In the genomic region with DNA sequence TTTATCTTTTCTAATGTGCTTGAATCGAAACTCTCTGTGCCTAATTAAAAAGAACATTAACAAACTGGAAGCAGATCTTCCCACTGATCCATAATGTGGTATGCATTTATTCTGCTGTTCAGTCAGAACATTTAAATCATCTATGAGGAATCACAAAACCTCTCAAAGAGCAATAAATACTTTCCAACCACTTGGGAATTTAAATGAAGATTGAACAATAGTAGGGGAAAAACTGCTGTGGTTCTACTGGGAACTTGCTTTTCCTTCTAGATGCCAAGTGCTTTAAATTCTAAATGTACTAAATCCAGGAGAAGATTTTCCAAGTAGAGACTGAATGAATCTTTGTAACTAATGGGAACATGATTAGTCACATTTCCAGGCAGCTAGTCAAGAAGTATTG, we compare ENCODE assay signal across 28 cellular contexts. TPM values are rescaled to one million over a fixed set of nuclear protein-coding genes. Genes with fewer than 3 reads are reported as not detected.
"Had no signal": no experiment of that assay in that cellular context is flagged by ENCODE, and none has a peak within 500 bp of the region (broad histone marks: within the 10 kb centered on the region; RNA-seq: fewer than 3 reads in every experiment).

No MANE protein-coding gene starts in this region.

- H3K27me3 ChIP-seq: cardiac muscle cell, heart left ventricle, ovary, right atrium auricular region, spleen, testis, transverse colon had no signal

- H3K4me3 ChIP-seq: cardiac muscle cell, heart left ventricle, ovary, prostate gland, right atrium auricular region, spleen, testis, transverse colon had no signal

- H3K4me1 ChIP-seq: prostate gland, spleen had no signal

- H3K36me3 ChIP-seq: cardiac muscle cell, heart left ventricle, ovary, prostate gland, right atrium auricular region, spleen, transverse colon had no signal

- FAIRE-seq: kidney had no signal

- H3K27ac ChIP-seq: cardiac muscle cell, heart left ventricle, ovary, prostate gland, spleen, testis, transverse colon had no signal

- ATAC-seq: activated CD8-positive, alpha-beta T cell treated with anti-CD3 and anti-CD28 coated beads for 36 hours; activated T-cell treated with anti-CD3 and anti-CD28 coated beads, Interleukin-2, amount 50 U/mL, for 4 hours; activated T-helper 17 cell treated with anti-CD3 and anti-CD28 coated beads, Interleukin-2, amount 50 U/mL, for 72 hours; effector memory CD8-positive, alpha-beta T cell; heart left ventricle; left colon; naive thymus-derived CD4-positive, alpha-beta T cell; stimulated activated naive CD8-positive, alpha-beta T cell treated with anti-CD3 and anti-CD28 coated beads, Interleukin-15, Interleukin-2, amounts not matched to agents 100 U/mL and 50 U/mL, for 24 hours; T-helper 17 cell; WTC11 had no signal

- DNase-seq: activated CD4-positive, alpha-beta T cell treated with anti-CD3 and anti-CD28 coated beads for 1 hour; activated CD4-positive, alpha-beta T cell treated with anti-CD3 and anti-CD28 coated beads, Interleukin-2, amount 10 ng/mL, durations not matched to agents 7 days and 5 days; activated CD8-positive, alpha-beta T cell treated with anti-CD3 and anti-CD28 coated beads for 36 hours; activated gamma-delta T cell treated with Interleukin-2 at 50 U/mL for 16 hours; activated naive CD4-positive, alpha-beta T cell treated with anti-CD3 and anti-CD28 coated beads, Interleukin-2, amount 50 U/mL, for 16 hours; activated T-cell treated with anti-CD3 and anti-CD28 coated beads, Interleukin-2, amount 50 U/mL, for 4 hours; amniotic stem cell; cortex of kidney; effector memory CD8-positive, alpha-beta T cell; erythroblast; heart left ventricle; immature natural killer cell; kidney; left colon; mammary epithelial cell; naive thymus-derived CD4-positive, alpha-beta T cell; ovary; spleen; stimulated activated CD4-positive, alpha-beta T cell treated with anti-CD3 and anti-CD28 coated beads, Interleukin-2, amount 100 ng/mL, for 48 hours; stimulated activated naive CD8-positive, alpha-beta T cell treated with anti-CD3 and anti-CD28 coated beads, Interleukin-15, Interleukin-2, amounts not matched to agents 100 U/mL and 50 U/mL, for 24 hours; T-helper 17 cell; testis; transverse colon had no signal

- H3K9me3 ChIP-seq: heart left ventricle, ovary, prostate gland, right atrium auricular region, spleen, testis, transverse colon had no signal

RNA-seq across cellular contexts. Expression of a gene that starts 54.1 kb away (rescaled TPM):
- total RNA-seq: cardiac muscle cell, heart left ventricle, ovary, right atrium auricular region had no signal
- polyA plus RNA-seq: mammary epithelial cell had no signal
